ENCODE assay signal across 8 cellular contexts in the genomic region with DNA sequence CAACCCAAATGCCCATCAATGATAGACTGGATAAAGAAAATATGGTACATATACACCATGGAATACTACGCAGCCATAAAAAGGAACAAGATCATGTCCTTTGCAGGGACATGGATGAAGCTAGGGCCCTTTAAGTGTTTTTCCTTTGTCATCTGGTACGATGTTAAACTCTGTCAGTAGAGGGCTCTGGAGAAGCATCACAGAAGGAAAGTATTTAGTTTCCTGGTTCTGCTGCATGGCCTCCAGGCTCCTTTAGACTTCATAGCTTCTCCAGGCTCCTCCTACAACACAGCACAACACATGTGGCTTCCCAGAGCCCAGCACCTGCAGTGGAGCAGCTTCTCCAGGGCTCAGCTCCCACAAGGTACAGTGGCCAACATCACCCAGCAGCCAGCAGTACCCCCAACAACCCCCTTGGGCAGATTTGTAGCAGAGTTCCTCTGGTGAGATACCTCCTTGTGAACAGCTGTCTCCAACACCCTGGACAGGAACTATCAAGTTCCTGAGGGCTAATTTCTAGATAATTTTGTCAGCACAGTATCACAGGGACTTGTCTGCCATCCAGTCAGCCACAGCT.
DNase-seq lines count a peak whose midpoint lies in the region; ATAC-seq, FAIRE-seq and TF ChIP-seq lines count a peak whose summit lies in the region.

No MANE protein-coding gene starts in this region.

- peak; percentile 24; the same call in 1 of the 2 replicates for TF ChIP-seq CTCF in GM12874 (IDR thresholded peaks at IDR 0.05; ENCODE audit: insufficient read depth, low read depth, low read length)
- TF ChIP-seq CTCF in RWPE2 (IDR thresholded peaks at IDR 0.05; ENCODE audit: poor library complexity, severe bottlenecking) = peak; percentile 41
- TF ChIP-seq CTCF in hepatocyte (IDR thresholded peaks at IDR 0.05; ENCODE audit: poor library complexity) = peak; percentile 25

- no peaks in the 10 kb centered on the region for H4K20me1 ChIP-seq in hepatocyte (ENCODE audit: insufficient read depth, poor library complexity, severe bottlenecking)

- no peak for FAIRE-seq in GM12892 (lab: Jason Lieb, UNC)

- H3K36me3 ChIP-seq in RWPE2 (ENCODE audit: low read depth) (no peaks in the 10 kb centered on the region), hepatocyte (replicated peaks; ENCODE audit: insufficient read depth, low read depth) (no peaks in the 10 kb centered on the region)

- no peak overlapping the region for H3K4me3 ChIP-seq in RWPE2 (ENCODE audit: severe bottlenecking)
- H3K4me3 ChIP-seq in hepatocyte = no peak overlapping the region

- no peak for TF ChIP-seq POLR2A in GM12892 (IDR thresholded peaks at IDR 0.05; ENCODE audit: low read depth, low read length)

- DNase-seq in RWPE2 (ENCODE audit: low spot score) (no peak), hepatocyte (ENCODE audit: low spot score) (no peak), D341Med (ENCODE audit: low spot score) (no peak), NCI-H1105 treated with DMSO at 0.1 percent for 48 hours (lab: John Stamatoyannopoulos, UW) (no peak), GM12892 (ENCODE audit: insufficient read length) (no peak)

- H3K9me3 ChIP-seq in RWPE2 (ENCODE audit: severe bottlenecking) (no peaks in the 10 kb centered on the region), hepatocyte (ENCODE audit: low read depth) (no peaks in the 10 kb centered on the region)

- no peaks in the 10 kb centered on the region for H3K9me2 ChIP-seq in hepatocyte (replicated peaks; ENCODE audit: insufficient read depth)

- H3K4me2 ChIP-seq in hepatocyte = no peak overlapping the region

- H3K27ac ChIP-seq in RWPE2 (ENCODE audit: poor library complexity, severe bottlenecking) (no peak overlapping the region), hepatocyte (no peak overlapping the region)

- peak; percentile 81 for ATAC-seq in HG02852 (IDR thresholded peaks at IDR 0.05; ENCODE audit: unreplicated experiment)
- ATAC-seq in RWPE2 (ENCODE audit: low read depth) = peak; percentile 48; the same call in 1 of the 3 replicates
- no peak for ATAC-seq in HG03457 (IDR thresholded peaks at IDR 0.05; ENCODE audit: unreplicated experiment)

- no peaks in the 10 kb centered on the region for H3K79me2 ChIP-seq in hepatocyte

- 80% methylated on average over 2 of the region's 2 CpGs for WGBS in hepatocyte (ENCODE audit: low lambda C conversion rate, missing lambda C conversion rate)

- no peaks in the 10 kb centered on the region for H3K4me1 ChIP-seq in RWPE2 (ENCODE audit: insufficient read depth, poor library complexity, severe bottlenecking)
- H3K4me1 ChIP-seq in hepatocyte (ENCODE audit: insufficient read depth) = no peaks in the 10 kb centered on the region

- H3K27me3 ChIP-seq in RWPE2 (ENCODE audit: insufficient read depth, poor library complexity, severe bottlenecking) (no peaks in the 10 kb centered on the region), hepatocyte (no peaks in the 10 kb centered on the region)

- H2AFZ ChIP-seq in hepatocyte = no peak overlapping the region
